ENCODE assay signal across 15 cellular contexts in genomic region chr1:235878082-235878781, GRCh38. TPM values are rescaled to one million over a fixed set of nuclear protein-coding genes. Genes with fewer than 3 reads are reported as not detected.
DNase-seq lines count a peak whose midpoint lies in the region; ATAC-seq and TF ChIP-seq lines count a peak whose summit lies in the region.
"Had no signal": no experiment of that assay in that cellular context is flagged by ENCODE, and none has a peak within 500 bp of the region (broad histone marks: within the 10 kb centered on the region; RNA-seq: fewer than 3 reads in every experiment).

No MANE protein-coding gene starts in this region.

- ATAC-seq in activated naive CD4-positive, alpha-beta T cell treated with anti-CD3 and anti-CD28 coated beads, Interleukin-2, amount 50 U/mL, for 72 hours: no peak
- no peak for ATAC-seq in stimulated activated effector memory CD8-positive, alpha-beta T cell treated with anti-CD3 and anti-CD28 coated beads, Interleukin-12 subunit alpha, Interleukin-12 subunit beta, amount 100 ng/mL, for 72 hours
- ATAC-seq: activated T-cell treated with anti-CD3 and anti-CD28 coated beads, Interleukin-2, amount 50 U/mL, for 72 hours; WTC11 had no signal

- H3K9me3 Mint-ChIP-seq in activated naive CD4-positive, alpha-beta T cell treated with anti-CD3 and anti-CD28 coated beads, Interleukin-2, amount 50 U/mL, for 24 hours: no peaks in the 10 kb centered on the region
- H3K9me3 Mint-ChIP-seq in activated naive CD4-positive, alpha-beta T cell treated with anti-CD3 and anti-CD28 coated beads, Interleukin-2, amount 50 U/mL, for 72 hours: no peaks in the 10 kb centered on the region
- no peaks in the 10 kb centered on the region for H3K9me3 Mint-ChIP-seq in stimulated activated effector memory CD8-positive, alpha-beta T cell treated with anti-CD3 and anti-CD28 coated beads, Interleukin-12 subunit alpha, Interleukin-12 subunit beta, amount 100 ng/mL, for 72 hours
- H3K9me3 Mint-ChIP-seq: activated T-cell treated with anti-CD3 and anti-CD28 coated beads, Interleukin-2, amount 50 U/mL, for 72 hours; brain; WTC11 had no signal

- no peaks in the 10 kb centered on the region for H3K27me3 ChIP-seq in left ventricle myocardium inferior (ENCODE audit: low read depth)

- H3K27me3 Mint-ChIP-seq in activated naive CD4-positive, alpha-beta T cell treated with anti-CD3 and anti-CD28 coated beads, Interleukin-2, amount 50 U/mL, for 24 hours: no peaks in the 10 kb centered on the region

- H3K27ac Mint-ChIP-seq in activated naive CD4-positive, alpha-beta T cell treated with anti-CD3 and anti-CD28 coated beads, Interleukin-2, amount 50 U/mL, for 24 hours: peak overlapping the region; percentile 26
- H3K27ac Mint-ChIP-seq in activated naive CD4-positive, alpha-beta T cell treated with anti-CD3 and anti-CD28 coated beads, Interleukin-2, amount 50 U/mL, for 72 hours: peak overlapping the region in 1 of 2 donors; percentile 40
- H3K27ac Mint-ChIP-seq in stimulated activated effector memory CD8-positive, alpha-beta T cell treated with anti-CD3 and anti-CD28 coated beads, Interleukin-12 subunit alpha, Interleukin-12 subunit beta, amount 100 ng/mL, for 72 hours: peak overlapping the region; percentile 85
- H3K27ac Mint-ChIP-seq: brain, WTC11 had no signal

- no peaks in the 10 kb centered on the region for H3K36me3 ChIP-seq in left ventricle myocardium inferior

- TF ChIP-seq CTCF in left ventricle myocardium inferior (IDR thresholded peaks at IDR 0.05; ENCODE audit: borderline replicate concordance): no peak

- in situ Hi-C loops in SK-MEL-5 (cut with HindIII; ENCODE audit: low pct_unique_long_range_greater_than_20kb, low sequenced_read_pairs): no loop called here

- H3K9me3 ChIP-seq in left ventricle myocardium inferior (replicated peaks): no peaks in the 10 kb centered on the region

- H3K27ac ChIP-seq in left ventricle myocardium inferior (replicated peaks): peak overlapping the region; percentile 37

- H3K4me3 Mint-ChIP-seq in activated naive CD4-positive, alpha-beta T cell treated with anti-CD3 and anti-CD28 coated beads, Interleukin-2, amount 50 U/mL, for 24 hours: no peak overlapping the region
- peak overlapping the region; percentile 63 for H3K4me3 Mint-ChIP-seq in stimulated activated effector memory CD8-positive, alpha-beta T cell treated with anti-CD3 and anti-CD28 coated beads, Interleukin-12 subunit alpha, Interleukin-12 subunit beta, amount 100 ng/mL, for 72 hours
- H3K4me3 Mint-ChIP-seq: brain, WTC11 had no signal

- H3K4me1 Mint-ChIP-seq in activated naive CD4-positive, alpha-beta T cell treated with anti-CD3 and anti-CD28 coated beads, Interleukin-2, amount 50 U/mL, for 24 hours: peaks cover 49% of the 10 kb centered on the region
- H3K4me1 Mint-ChIP-seq in stimulated activated effector memory CD8-positive, alpha-beta T cell treated with anti-CD3 and anti-CD28 coated beads, Interleukin-12 subunit alpha, Interleukin-12 subunit beta, amount 100 ng/mL, for 72 hours: peaks cover 89% of the 10 kb centered on the region
- H3K4me1 Mint-ChIP-seq: WTC11 had no signal

- no peaks in the 10 kb centered on the region for H3K36me3 Mint-ChIP-seq in activated naive CD4-positive, alpha-beta T cell treated with anti-CD3 and anti-CD28 coated beads, Interleukin-2, amount 50 U/mL, for 24 hours
- H3K36me3 Mint-ChIP-seq in activated naive CD4-positive, alpha-beta T cell treated with anti-CD3 and anti-CD28 coated beads, Interleukin-2, amount 50 U/mL, for 72 hours: no peaks in the 10 kb centered on the region
- H3K36me3 Mint-ChIP-seq in stimulated activated effector memory CD8-positive, alpha-beta T cell treated with anti-CD3 and anti-CD28 coated beads, Interleukin-12 subunit alpha, Interleukin-12 subunit beta, amount 100 ng/mL, for 72 hours: peaks cover 13% of the 10 kb centered on the region
- H3K36me3 Mint-ChIP-seq: brain, WTC11 had no signal

- peaks cover 22% of the 10 kb centered on the region for H3K4me1 ChIP-seq in left ventricle myocardium inferior

- no peak overlapping the region for H3K4me3 ChIP-seq in left ventricle myocardium inferior

- DNase-seq in activated naive CD4-positive, alpha-beta T cell treated with anti-CD3 and anti-CD28 coated beads, Interleukin-2, amount 50 U/mL, for 72 hours (ENCODE audit: low spot score in 2 of 2): no peak
- DNase-seq in SK-MEL-5 (ENCODE audit: low read depth, low spot score): peak; percentile 35
- DNase-seq in left ventricle myocardium inferior: no peak
- DNase-seq in stimulated activated effector memory CD8-positive, alpha-beta T cell treated with anti-CD3 and anti-CD28 coated beads, Interleukin-12 subunit alpha, Interleukin-12 subunit beta, amount 100 ng/mL, for 72 hours (ENCODE audit: low spot score in 2 of 2): peak in 1 of 2 donors; percentile 47
- no peak for DNase-seq in NCI-H187 (lab: John Stamatoyannopoulos, UW)
- no peak for DNase-seq in HuH-7.5 (ENCODE audit: low spot score)
- no peak for DNase-seq in NOMO-1 treated with dmso at 0.1 percent for 144 hours (lab: John Stamatoyannopoulos, UW; ENCODE audit: unreplicated experiment)
- DNase-seq: activated T-cell treated with anti-CD3 and anti-CD28 coated beads, Interleukin-2, amount 50 U/mL, for 72 hours; hippocampal formation; NCI-H510A; SIG-M5; stimulated activated CD4-positive, alpha-beta T cell treated with anti-CD3 and anti-CD28 coated beads, Interleukin-2, amount 100 ng/mL, for 24 hours had no signal

- intact Hi-C loops in left ventricle myocardium inferior (cut with micrococcal nuclease): no loop called here

RNA-seq across cellular contexts. Expression of gene LYST, which starts 11.5 kb away (rescaled TPM):
- total RNA-seq in activated naive CD4-positive, alpha-beta T cell treated with anti-CD3 and anti-CD28 coated beads, Interleukin-2, amount 50 U/mL, for 72 hours: 10 to 100 TPM; 33.5 to 73.0 TPM
- total RNA-seq in SK-MEL-5 (2014; rRNA removed; shearing (Covaris generic)): 146 and 166 TPM in 2 replicates
- 69.2 and 92.3 TPM in 2 replicates for polyA plus RNA-seq in SK-MEL-5 (2015; cell fraction: cytosol; rRNA removed)
- polyA plus RNA-seq in SK-MEL-5 (2015; cell fraction: nucleus; rRNA removed): 374 and 406 TPM in 2 replicates
- total RNA-seq in left ventricle myocardium inferior: 10.3 TPM
